ENCODE assay signal across 20 cellular contexts in the genomic region with DNA sequence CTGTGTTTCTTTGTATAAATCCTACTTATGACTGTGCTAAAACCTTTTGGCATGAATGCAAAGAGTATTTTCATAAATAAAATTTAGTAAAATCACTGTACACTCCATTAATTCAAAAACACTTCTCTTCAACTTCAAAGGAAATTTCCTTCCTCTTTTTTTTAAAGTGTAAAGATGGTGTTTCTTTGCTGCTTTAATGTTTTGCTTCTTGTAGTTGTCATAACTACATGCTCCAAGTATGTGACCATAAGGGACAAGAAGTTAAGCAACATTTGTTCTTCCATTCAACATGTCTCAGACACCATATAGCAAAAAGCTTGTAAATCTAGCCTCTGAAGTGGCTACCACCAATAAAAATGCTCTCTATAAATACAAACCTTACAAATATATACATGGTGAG.
"Had no signal": no experiment of that assay in that cellular context is flagged by ENCODE, and none has a peak within 500 bp of the region (broad histone marks: within the 10 kb centered on the region; RNA-seq: fewer than 3 reads in every experiment).

No MANE protein-coding gene starts in this region.

- H3K9me3 Mint-ChIP-seq: activated CD4-positive, alpha-beta T cell treated with anti-CD3 and anti-CD28 coated beads, Interleukin-2, amount 10 ng/mL, durations not matched to agents 7 days and 5 days; activated T-cell treated with anti-CD3 and anti-CD28 coated beads, Interleukin-2, amount 50 U/mL, for 4 hours; naive thymus-derived CD8-positive, alpha-beta T cell; stimulated activated naive CD8-positive, alpha-beta T cell treated with anti-CD3 and anti-CD28 coated beads, Interleukin-15, Interleukin-2, amounts not matched to agents 100 ng/mL and 50 ng/mL, for 24 hours had no signal

- ATAC-seq: activated CD4-positive, CD25-positive, alpha-beta regulatory T cell treated with anti-CD3 and anti-CD28 coated beads, Interleukin-2, amount 50 U/mL, for 24 hours; activated CD8-positive, alpha-beta T cell treated with anti-CD3 and anti-CD28 coated beads, Interleukin-2, amount 10 ng/mL, durations not matched to agents 7 days and 5 days; activated T-cell treated with anti-CD3 and anti-CD28 coated beads, Interleukin-2, amount 50 U/mL, for 4 hours; left lung; mucosa of descending colon; naive thymus-derived CD8-positive, alpha-beta T cell had no signal

- H3K9me3 ChIP-seq: breast epithelium, left lung, mucosa of descending colon, prostate gland, right atrium auricular region, tibial nerve had no signal

- H3K27ac ChIP-seq: breast epithelium, left lung, prostate gland, right atrium auricular region, tibial nerve had no signal

- H3K27ac Mint-ChIP-seq: activated CD4-positive, alpha-beta T cell treated with anti-CD3 and anti-CD28 coated beads, Interleukin-2, amount 10 ng/mL, durations not matched to agents 7 days and 5 days; activated CD8-positive, alpha-beta T cell treated with anti-CD3 and anti-CD28 coated beads, Interleukin-2, amount 10 ng/mL, durations not matched to agents 7 days and 5 days; stimulated activated naive CD8-positive, alpha-beta T cell treated with anti-CD3 and anti-CD28 coated beads, Interleukin-15, Interleukin-2, amounts not matched to agents 100 ng/mL and 50 ng/mL, for 24 hours had no signal

- H3K4me3 ChIP-seq: breast epithelium, left lung, mucosa of descending colon, prostate gland, right atrium auricular region, tibial nerve had no signal

- H3K4me1 ChIP-seq: breast epithelium, left lung, prostate gland, right atrium auricular region, tibial nerve had no signal

- FAIRE-seq: endometrium, urothelium cell line had no signal

- H3K27me3 Mint-ChIP-seq: activated CD4-positive, alpha-beta T cell treated with anti-CD3 and anti-CD28 coated beads, Interleukin-2, amount 10 ng/mL, durations not matched to agents 7 days and 5 days; naive thymus-derived CD8-positive, alpha-beta T cell; stimulated activated naive CD8-positive, alpha-beta T cell treated with anti-CD3 and anti-CD28 coated beads, Interleukin-15, Interleukin-2, amounts not matched to agents 100 ng/mL and 50 ng/mL, for 24 hours had no signal

- H3K4me3 Mint-ChIP-seq: activated CD4-positive, alpha-beta T cell treated with anti-CD3 and anti-CD28 coated beads, Interleukin-2, amount 10 ng/mL, durations not matched to agents 7 days and 5 days; activated CD8-positive, alpha-beta T cell treated with anti-CD3 and anti-CD28 coated beads, Interleukin-2, amount 10 ng/mL, durations not matched to agents 7 days and 5 days; activated T-cell treated with anti-CD3 and anti-CD28 coated beads, Interleukin-2, amount 50 U/mL, for 4 hours; naive thymus-derived CD8-positive, alpha-beta T cell; stimulated activated naive CD8-positive, alpha-beta T cell treated with anti-CD3 and anti-CD28 coated beads, Interleukin-15, Interleukin-2, amounts not matched to agents 100 ng/mL and 50 ng/mL, for 24 hours had no signal

- DNase-seq: activated CD4-positive, alpha-beta T cell treated with anti-CD3 and anti-CD28 coated beads, Interleukin-2, amount 10 ng/mL, durations not matched to agents 7 days and 5 days; activated CD8-positive, alpha-beta T cell treated with anti-CD3 and anti-CD28 coated beads, Interleukin-2, amount 10 ng/mL, durations not matched to agents 7 days and 5 days; activated naive CD4-positive, alpha-beta T cell treated with anti-CD3 and anti-CD28 coated beads, Interleukin-2, amount 50 U/mL, for 16 hours; activated T-cell treated with anti-CD3 and anti-CD28 coated beads, Interleukin-2, amount 50 U/mL, for 4 hours; cortex of kidney; erythroblast; foreskin melanocyte; left lung; mammary epithelial cell; mucosa of descending colon; naive thymus-derived CD8-positive, alpha-beta T cell; T-helper 9 cell had no signal
